ENCODE assay signal across 1 cellular context in genomic region chr17:44978807-44979206, GRCh38.
TF ChIP-seq lines count a peak whose summit lies in the region.

No MANE protein-coding gene starts in this region.

TF ChIP-seq in K562, 482 proteins besides CTCF, POLR2A, EP300 and RAD21:
- TF ChIP-seq PML (IDR thresholded peaks at IDR 0.05; ENCODE audit: low read length) (no peak), ZNF263 (CRISPR knock-in tag; IDR thresholded peaks at IDR 0.05; ENCODE audit: borderline replicate concordance) (peak; percentile 76)
